ENCODE assay signal across 1 cellular context in genomic region chr2:54545700-54546450, GRCh38.
TF ChIP-seq lines count a peak whose summit lies in the region.

No MANE protein-coding gene starts in this region.

TF ChIP-seq in HepG2, 621 proteins besides CTCF, POLR2A, EP300 and RAD21 (continued from another document and continues in another):
- TF ChIP-seq ARID5B (CRISPR knock-in tag; IDR thresholded peaks at IDR 0.05) (peak; percentile 94), ZNF792 (CRISPR knock-in tag; IDR thresholded peaks at IDR 0.05) (peak; percentile 91; the same call in 1 of the 2 replicates), NFATC3 (CRISPR knock-in tag; IDR thresholded peaks at IDR 0.05) (0 out of 2 replicates have a peak, but pooled peaks have one; percentile 52), POGZ (CRISPR knock-in tag; IDR thresholded peaks at IDR 0.05) (peak; percentile 25; the same call in 1 of the 2 replicates), ZNF850 (CRISPR knock-in tag; conservative IDR thresholded peaks at IDR 0.05) (no peak), ZNF510 (CRISPR knock-in tag; IDR thresholded peaks at IDR 0.05; ENCODE audit: low read depth) (no peak), SP1 (IDR thresholded peaks at IDR 0.05) (no peak), SP1 (CRISPR knock-in tag; IDR thresholded peaks at IDR 0.05) (no peak), MEF2D (CRISPR knock-in tag; IDR thresholded peaks at IDR 0.05) (peak; percentile 79; the same call in 1 of the 2 replicates), ZFP82 (CRISPR knock-in tag; IDR thresholded peaks at IDR 0.05; ENCODE audit: borderline replicate concordance) (no peak), RFXAP (CRISPR knock-in tag; IDR thresholded peaks at IDR 0.05; ENCODE audit: borderline replicate concordance) (peak; percentile 25; the same call in 1 of the 2 replicates), PCBP2 (optimal IDR thresholded peaks at IDR 0.05; ENCODE audit: low read depth, low read length, poor library complexity, severe bottlenecking) (no peak), HMGA1 (CRISPR knock-in tag; conservative IDR thresholded peaks at IDR 0.05) (no peak), ZBTB34 (CRISPR knock-in tag; IDR thresholded peaks at IDR 0.05) (peak; percentile 96; the same call in 1 of the 2 replicates), SKI (IDR thresholded peaks at IDR 0.05; ENCODE audit: partially characterized antibody) (peak; percentile 31), NR3C1 (CRISPR knock-in tag; IDR thresholded peaks at IDR 0.05) (no peak), CAMTA2 (CRISPR knock-in tag; IDR thresholded peaks at IDR 0.05; ENCODE audit: borderline replicate concordance) (no peak), PAF1 (CRISPR knock-in tag; IDR thresholded peaks at IDR 0.05) (no peak), MZF1 (CRISPR knock-in tag; IDR thresholded peaks at IDR 0.05; ENCODE audit: borderline replicate concordance) (no peak), MAFF (IDR thresholded peaks at IDR 0.05; ENCODE audit: low read depth, low read length) (no peak; the same call in 1 of the 2 replicates), TEAD3 (CRISPR knock-in tag; optimal IDR thresholded peaks at IDR 0.05; ENCODE audit: borderline replicate concordance) (peak; percentile 69), NR2F2 (IDR thresholded peaks at IDR 0.05; ENCODE audit: borderline replicate concordance, low read depth) (no peak), MYPOP (CRISPR knock-in tag; IDR thresholded peaks at IDR 0.05) (peak; percentile 43; the same call in 1 of the 2 replicates), ZNF407 (CRISPR knock-in tag; IDR thresholded peaks at IDR 0.05; ENCODE audit: not compliant biosample characterization) (no peak), ZNF749 (CRISPR knock-in tag; IDR thresholded peaks at IDR 0.05; ENCODE audit: borderline replicate concordance) (no peak), SIN3A (IDR thresholded peaks at IDR 0.05; ENCODE audit: borderline replicate concordance, low read depth, low read length) (no peak), FOXK1 (CRISPR knock-in tag; IDR thresholded peaks at IDR 0.05; ENCODE audit: borderline replicate concordance, low read depth) (peak; percentile 74; the same call in 1 of the 2 replicates), E2F1 (CRISPR knock-in tag; IDR thresholded peaks at IDR 0.05) (no peak), MTF1 (CRISPR knock-in tag; IDR thresholded peaks at IDR 0.05) (no peak), GATAD1 (CRISPR knock-in tag; IDR thresholded peaks at IDR 0.05) (0 out of 2 replicates have a peak, but pooled peaks have one; percentile 45), ZNF207 (IDR thresholded peaks at IDR 0.05; ENCODE audit: borderline replicate concordance) (no peak), ZNF670 (CRISPR knock-in tag; IDR thresholded peaks at IDR 0.05; ENCODE audit: borderline replicate concordance) (no peak), ZNF354B (CRISPR knock-in tag; IDR thresholded peaks at IDR 0.05) (no peak), NCOA2 (CRISPR knock-in tag; IDR thresholded peaks at IDR 0.05) (peak; percentile 84), ZNF564 (CRISPR knock-in tag; IDR thresholded peaks at IDR 0.05) (no peak), RBFOX2 (IDR thresholded peaks at IDR 0.05; ENCODE audit: low read depth, low read length) (no peak), HHEX (CRISPR knock-in tag; IDR thresholded peaks at IDR 0.05) (peak; percentile 39; the same call in 1 of the 2 replicates), ZNF142 (CRISPR knock-in tag; IDR thresholded peaks at IDR 0.05) (no peak), ZNF713 (CRISPR knock-in tag; IDR thresholded peaks at IDR 0.05) (no peak), JUN (CRISPR knock-in tag; IDR thresholded peaks at IDR 0.05) (0 out of 2 replicates have a peak, but pooled peaks have one; percentile 35), ATF1 (CRISPR knock-in tag; IDR thresholded peaks at IDR 0.05) (peak; percentile 49; the same call in 1 of the 2 replicates), PHB2 (IDR thresholded peaks at IDR 0.05; ENCODE audit: partially characterized antibody) (no peak)
